8 cellular contexts compared by ENCODE assay signal in the genomic region with DNA sequence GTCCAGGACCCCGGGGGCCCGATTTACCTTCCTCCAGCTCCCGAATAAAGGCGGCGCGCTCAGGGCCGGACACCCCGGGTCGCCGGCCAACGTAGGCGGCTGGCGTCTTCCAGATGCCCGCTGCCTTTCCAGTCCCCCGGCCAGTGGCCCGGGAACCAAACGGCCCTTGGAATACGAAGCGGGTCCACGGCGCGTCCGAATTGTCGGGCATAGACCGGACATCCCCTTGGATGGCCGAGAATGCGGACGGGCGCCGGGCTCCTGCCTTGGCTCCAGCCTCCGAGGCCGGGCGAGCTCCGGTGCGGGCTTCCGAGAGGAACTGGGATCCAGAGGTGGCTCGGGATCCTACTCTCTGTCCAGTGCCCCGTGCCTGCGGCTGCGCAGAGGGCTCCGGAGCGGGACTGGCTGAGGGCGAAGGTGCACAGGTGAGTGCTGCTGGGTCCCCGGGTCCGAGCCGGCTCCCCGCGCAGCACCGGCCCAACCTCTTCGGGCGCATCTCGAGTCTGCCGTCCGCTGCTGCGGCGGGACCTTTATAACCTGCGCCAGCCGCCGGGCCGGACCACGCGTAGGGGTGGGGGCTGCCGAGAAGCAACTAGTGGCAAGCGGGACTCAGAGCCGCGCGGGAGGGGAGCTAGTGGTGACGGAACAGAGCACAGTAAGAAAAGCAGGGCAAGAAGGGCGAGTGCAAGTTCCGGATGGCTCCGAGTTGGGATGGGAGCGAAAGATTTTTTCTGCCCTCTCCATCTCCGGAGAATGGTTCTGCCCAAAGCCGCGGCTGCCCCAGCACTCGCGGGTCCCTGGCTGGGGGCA. TPM values are rescaled to one million over a fixed set of nuclear protein-coding genes. Genes with fewer than 3 reads are reported as not detected.
DNase-seq lines count a peak whose midpoint lies in the region; ATAC-seq and TF ChIP-seq lines count a peak whose summit lies in the region.

A gene with protein sequence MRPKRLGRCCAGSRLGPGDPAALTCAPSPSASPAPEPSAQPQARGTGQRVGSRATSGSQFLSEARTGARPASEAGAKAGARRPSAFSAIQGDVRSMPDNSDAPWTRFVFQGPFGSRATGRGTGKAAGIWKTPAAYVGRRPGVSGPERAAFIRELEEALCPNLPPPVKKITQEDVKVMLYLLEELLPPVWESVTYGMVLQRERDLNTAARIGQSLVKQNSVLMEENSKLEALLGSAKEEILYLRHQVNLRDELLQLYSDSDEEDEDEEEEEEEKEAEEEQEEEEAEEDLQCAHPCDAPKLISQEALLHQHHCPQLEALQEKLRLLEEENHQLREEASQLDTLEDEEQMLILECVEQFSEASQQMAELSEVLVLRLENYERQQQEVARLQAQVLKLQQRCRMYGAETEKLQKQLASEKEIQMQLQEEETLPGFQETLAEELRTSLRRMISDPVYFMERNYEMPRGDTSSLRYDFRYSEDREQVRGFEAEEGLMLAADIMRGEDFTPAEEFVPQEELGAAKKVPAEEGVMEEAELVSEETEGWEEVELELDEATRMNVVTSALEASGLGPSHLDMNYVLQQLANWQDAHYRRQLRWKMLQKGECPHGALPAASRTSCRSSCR (minus strand): TSS at position 505 of the 810 bp plus-strand sequence. CDS start 9 bp downstream, at position 496.

- peak within 1 kb of the TSS; percentile 38 for H3K4me3 ChIP-seq in AG09309 (ENCODE audit: control insufficient read depth, low read depth, low read length)
- H3K4me3 ChIP-seq in HUES48 (ENCODE audit: low read depth, low read length): peak within 1 kb of the TSS; percentile 81
- peak within 1 kb of the TSS; percentile 40 for H3K4me3 ChIP-seq in cardiac muscle cell

- no peak for ATAC-seq in HG03280 (IDR thresholded peaks at IDR 0.05; ENCODE audit: unreplicated experiment)
- ATAC-seq in GM21529 (IDR thresholded peaks at IDR 0.05; ENCODE audit: unreplicated experiment): no peak

- H3K36me3 Mint-ChIP-seq in progenitor cell of endocrine pancreas (ENCODE audit: insufficient read depth): no peaks in the 10 kb centered on the region

- DNase-seq in AG09309 (ENCODE audit: low read depth) (no peak), cardiac muscle cell (ENCODE audit: low read depth in 1 of 2, low spot score in 1 of 2) (peak; percentile 31 to 63), progenitor cell of endocrine pancreas (ENCODE audit: low spot score, unreplicated experiment) (peak; percentile 57), NCI-H1436 (lab: John Stamatoyannopoulos, UW) (no peak)
- peak; percentile 27 for DNase-seq in activated naive CD4-positive, alpha-beta T cell treated with anti-CD3 and anti-CD28 coated beads, Interleukin-2, amount 50 U/mL, for 16 hours

- H3K4me1 Mint-ChIP-seq in progenitor cell of endocrine pancreas (ENCODE audit: low read depth): peaks cover 7% of the 10 kb centered on the region

- no peaks in the 10 kb centered on the region for H3K36me3 ChIP-seq in HUES48 (ENCODE audit: control insufficient read depth, insufficient read depth, low read length)
- H3K36me3 ChIP-seq in cardiac muscle cell: no peaks in the 10 kb centered on the region

- H3K9ac ChIP-seq in HUES48 (ENCODE audit: low read depth, low read length): peak within 1 kb of the TSS; percentile 97

- peaks cover 7% of the 10 kb centered on the region for H3K4me1 ChIP-seq in HUES48 (ENCODE audit: control insufficient read depth, insufficient read depth, low read length)
- peaks cover 6% of the 10 kb centered on the region for H3K4me1 ChIP-seq in cardiac muscle cell (ENCODE audit: low read depth)

- H3K27ac ChIP-seq in HUES48 (ENCODE audit: low read depth, low read length) (no peak within 1 kb of the TSS), cardiac muscle cell (no peak within 1 kb of the TSS)

- H3K27me3 ChIP-seq in HUES48 (ENCODE audit: control insufficient read depth, insufficient read depth, low read length) (peaks cover 73% of the 10 kb centered on the region), cardiac muscle cell (peaks cover 70% of the 10 kb centered on the region)

- H3K4me3 Mint-ChIP-seq in progenitor cell of endocrine pancreas (ENCODE audit: low read depth): peak within 1 kb of the TSS; percentile 70

- H3K9me3 ChIP-seq in HUES48 (ENCODE audit: control insufficient read depth, insufficient read depth, low read length) (no peaks in the 10 kb centered on the region), cardiac muscle cell (ENCODE audit: low read depth) (no peaks in the 10 kb centered on the region)

- TF ChIP-seq CTCF in AG09309 (IDR thresholded peaks at IDR 0.05; ENCODE audit: control insufficient read depth, insufficient read depth, low read depth, low read length, missing control alignments): no peak
- no peak for TF ChIP-seq CTCF in cardiac muscle cell (IDR thresholded peaks at IDR 0.05; ENCODE audit: low read depth, low read length)
- no peak for TF ChIP-seq CTCF in progenitor cell of endocrine pancreas (IDR thresholded peaks at IDR 0.05; ENCODE audit: unreplicated experiment)

- H3K27ac Mint-ChIP-seq in progenitor cell of endocrine pancreas: peak within 1 kb of the TSS; percentile 45

- peaks cover 63% of the 10 kb centered on the region for H3K27me3 Mint-ChIP-seq in progenitor cell of endocrine pancreas

- no peaks in the 10 kb centered on the region for H3K9me3 Mint-ChIP-seq in progenitor cell of endocrine pancreas (ENCODE audit: low read depth)

RNA-seq across cellular contexts. Expression of the gene that starts here (rescaled TPM):
- 0.98 and 1.8 TPM in 2 replicates for total RNA-seq in cardiac muscle cell
- polyA plus RNA-seq in cardiac muscle cell: 0.80 and 2.1 TPM in 2 replicates
- 13.7 and 14.9 TPM in 2 replicates for total RNA-seq in progenitor cell of endocrine pancreas

Comparison
In these comparisons a context has a peak if more than half of its experiments do, and no peak if none do; other contexts are left out.
1. DNase-seq: peak in activated naive CD4-positive, alpha-beta T cell treated with anti-CD3 and anti-CD28 coated beads, Interleukin-2, amount 50 U/mL, for 16 hours (single experiment), cardiac muscle cell (2 of 2) and progenitor cell of endocrine pancreas (single experiment); none in AG09309 (single experiment) and NCI-H1436 (single experiment).
2. Peak in every context shown above with its lines, with median percentiles within 50 percentile points of each other: H3K4me3 ChIP-seq.